ENCODE assay signal across 30 cellular contexts in the genomic region with DNA sequence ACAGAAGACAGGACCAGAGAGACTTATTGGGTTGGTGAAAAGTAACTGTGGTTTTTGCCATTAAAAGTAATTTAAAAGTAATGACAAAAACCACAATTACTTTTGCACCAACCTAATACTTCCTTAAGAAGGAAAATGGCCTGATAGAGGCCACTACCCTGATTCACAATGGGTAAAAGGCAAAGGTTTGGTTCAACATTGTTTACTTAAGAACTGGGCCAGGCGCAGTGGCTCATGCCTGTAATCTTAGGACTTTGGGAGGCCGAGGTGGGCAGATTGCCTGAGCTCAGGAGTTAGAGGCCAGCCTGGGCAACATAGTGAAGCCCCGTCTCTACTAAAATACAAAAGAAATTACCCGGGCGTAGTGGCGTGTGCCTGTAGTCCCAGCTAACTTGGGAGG.
"Had no signal": no experiment of that assay in that cellular context is flagged by ENCODE, and none has a peak within 500 bp of the region (broad histone marks: within the 10 kb centered on the region; RNA-seq: fewer than 3 reads in every experiment).

No MANE protein-coding gene starts in this region.

- H3K4me3 Mint-ChIP-seq: natural killer cell; nephron; neural progenitor cell; stimulated activated memory B cell treated with anti-CD40 and anti-IgM and Interleukin-4, amounts not matched to agents 10 μg/mL and 1 μg/mL and 100 μg/mL, for 72 hours; stimulated activated naive CD8-positive, alpha-beta T cell treated with anti-CD3 and anti-CD28 coated beads, Interleukin-15, amount 100 ng/mL, for 72 hours; type B pancreatic cell had no signal

- H3K27ac Mint-ChIP-seq: natural killer cell; nephron; neural progenitor cell; progenitor cell of endocrine pancreas; stimulated activated memory B cell treated with anti-CD40 and anti-IgM and Interleukin-4, amounts not matched to agents 10 μg/mL and 1 μg/mL and 100 μg/mL, for 72 hours; stimulated activated naive CD8-positive, alpha-beta T cell treated with anti-CD3 and anti-CD28 coated beads, Interleukin-15, amount 100 ng/mL, for 72 hours; type B pancreatic cell had no signal

- H3K9me3 Mint-ChIP-seq: natural killer cell had no signal

- H3K4me1 Mint-ChIP-seq: natural killer cell; nephron; neural progenitor cell; stimulated activated memory B cell treated with anti-CD40 and anti-IgM and Interleukin-4, amounts not matched to agents 10 μg/mL and 1 μg/mL and 100 μg/mL, for 72 hours; stimulated activated naive CD8-positive, alpha-beta T cell treated with anti-CD3 and anti-CD28 coated beads, Interleukin-15, amount 100 ng/mL, for 72 hours had no signal

- H3K9me3 ChIP-seq: ovary, right lobe of liver, suprapubic skin, testis, transverse colon, upper lobe of right lung, uterus had no signal

- H3K36me3 Mint-ChIP-seq: natural killer cell; neural progenitor cell; stimulated activated memory B cell treated with anti-CD40 and anti-IgM and Interleukin-4, amounts not matched to agents 10 μg/mL and 1 μg/mL and 100 μg/mL, for 72 hours; type B pancreatic cell had no signal

- H3K27me3 ChIP-seq: neural progenitor cell, ovary, right lobe of liver, sigmoid colon, spleen, suprapubic skin, testis, tibial artery, transverse colon, upper lobe of right lung, uterus had no signal

- DNase-seq: natural killer cell; occipital lobe; ovary; posterior cingulate gyrus; psoas muscle; right cardiac atrium; right lobe of liver; sigmoid colon; spleen; stimulated activated CD4-positive, alpha-beta T cell treated with anti-CD3 and anti-CD28 coated beads, Interleukin-12 subunit alpha, Interleukin-12 subunit beta, amount 100 ng/mL, for 4 hours; stimulated activated CD4-positive, alpha-beta T cell treated with anti-CD3 and anti-CD28 coated beads, Interleukin-1b, Interleukin-23, amount 100 ng/mL, for 48 hours; stimulated activated CD4-positive, alpha-beta T cell treated with anti-CD3 and anti-CD28 coated beads, Interleukin-4, amount 100 ng/mL, for 1 hour; stimulated activated CD4-positive, alpha-beta T cell treated with anti-CD3 and anti-CD28 coated beads, Interleukin-4, amount 100 ng/mL, for 4 hours; stimulated activated CD8-positive, alpha-beta memory T cell treated with anti-CD3 and anti-CD28 coated beads, Interleukin-4, amount 100 ng/mL, for 48 hours; stimulated activated naive CD4-positive, alpha-beta T cell; stimulated activated naive CD8-positive, alpha-beta T cell treated with anti-CD3 and anti-CD28 coated beads, Interleukin-15, amount 100 ng/mL, for 72 hours; stimulated activated naive CD8-positive, alpha-beta T cell treated with anti-CD3 and anti-CD28 coated beads, Interleukin-15, Interleukin-2, amounts not matched to agents 100 U/mL and 50 U/mL, for 24 hours; testis; tibial artery; transverse colon; upper lobe of right lung; uterus had no signal

- ATAC-seq: natural killer cell; psoas muscle; right cardiac atrium; stimulated activated memory B cell treated with anti-CD40 and anti-IgM and Interleukin-4, amounts not matched to agents 10 μg/mL and 1 μg/mL and 100 μg/mL, for 72 hours; stimulated activated naive CD8-positive, alpha-beta T cell treated with anti-CD3 and anti-CD28 coated beads, Interleukin-15, amount 100 ng/mL, for 72 hours; stimulated activated naive CD8-positive, alpha-beta T cell treated with anti-CD3 and anti-CD28 coated beads, Interleukin-15, Interleukin-2, amounts not matched to agents 100 U/mL and 50 U/mL, for 24 hours; upper lobe of right lung had no signal

- H3K4me3 ChIP-seq: neural progenitor cell, ovary, psoas muscle, right lobe of liver, sigmoid colon, smooth muscle cell, spleen, suprapubic skin, testis, tibial artery, transverse colon, upper lobe of right lung, uterus had no signal

- H3K27ac ChIP-seq: neural progenitor cell, ovary, parathyroid adenoma, psoas muscle, right lobe of liver, sigmoid colon, spleen, suprapubic skin, testis, tibial artery, transverse colon, upper lobe of right lung, uterus had no signal

- H3K4me1 ChIP-seq: neural progenitor cell, parathyroid adenoma, psoas muscle, right lobe of liver, sigmoid colon, spleen, suprapubic skin, testis, tibial artery, transverse colon, upper lobe of right lung, uterus had no signal

- H3K27me3 Mint-ChIP-seq: progenitor cell of endocrine pancreas; stimulated activated naive CD8-positive, alpha-beta T cell treated with anti-CD3 and anti-CD28 coated beads, Interleukin-15, amount 100 ng/mL, for 72 hours had no signal

- H3K36me3 ChIP-seq: neural progenitor cell, ovary, right lobe of liver, sigmoid colon, spleen, suprapubic skin, tibial artery, transverse colon, upper lobe of right lung, uterus had no signal
